In genomic region chr12:29242921-29243431, GRCh38 we compare ENCODE assay signal across 13 cellular contexts.
A peak's percentile ranks its signal among the peaks of the same experiment; 100 is the strongest.
DNase-seq lines count a peak whose midpoint lies in the region; ATAC-seq, FAIRE-seq and TF ChIP-seq lines count a peak whose summit lies in the region.
"Had no signal": no experiment of that assay in that cellular context is flagged by ENCODE, and none has a peak within 500 bp of the region (broad histone marks: within the 10 kb centered on the region; RNA-seq: fewer than 3 reads in every experiment).

No MANE protein-coding gene starts in this region.

- DNase-seq in GM12891 (ENCODE audit: insufficient read length, low spot score) (no peak), OCI-M1 (lab: John Stamatoyannopoulos, UW) (peak; percentile 54), esophagus muscularis mucosa (ENCODE audit: extremely low spot score) (no peak), sciatic nerve (ENCODE audit: low spot score) (no peak), NCI-H128 (lab: John Stamatoyannopoulos, UW; ENCODE audit: unreplicated experiment) (no peak)
- DNase-seq in effector CD8-positive, alpha-beta T cell (lab: John Stamatoyannopoulos, UW): no peak
- DNase-seq: activated naive CD4-positive, alpha-beta T cell treated with Interleukin-2 at 50 U/mL for 16 hours; DMS79; effector memory CD8-positive, alpha-beta T cell had no signal

- TF ChIP-seq EP300 in esophagus muscularis mucosa (IDR thresholded peaks at IDR 0.05): no peak

- H3K9me3 ChIP-seq in esophagus muscularis mucosa: no peaks in the 10 kb centered on the region

- no peaks in the 10 kb centered on the region for H3K36me3 ChIP-seq in esophagus muscularis mucosa

- H3K4me1 ChIP-seq in esophagus muscularis mucosa: peaks cover 18 to 39% (median 37%) of the 10 kb centered on the region in 4 donors

- intact Hi-C loops in esophagus muscularis mucosa (cut with DNase I) (loop anchor here (5.0 kb wide), 1 partner anchor 96 kb away; the partner anchor contains the start of gene FAR2), sciatic nerve (cut with DNase I) (no loop called here)

- WGBS in esophagus muscularis mucosa: 70% methylated on average over 4 of the region's 4 CpGs

- no peak for TF ChIP-seq CTCF in esophagus muscularis mucosa (IDR thresholded peaks at IDR 0.05)

- TF ChIP-seq POLR2A in GM12891 (IDR thresholded peaks at IDR 0.05; ENCODE audit: low read depth, low read length) (no peak), esophagus muscularis mucosa (IDR thresholded peaks at IDR 0.05; ENCODE audit: low read depth) (no peak)

- H3K4me3 ChIP-seq in esophagus muscularis mucosa: no peak overlapping the region

- ATAC-seq in sciatic nerve: peak; percentile 47
- no peak for ATAC-seq in HG03565 (IDR thresholded peaks at IDR 0.05; ENCODE audit: unreplicated experiment)
- no peak for ATAC-seq in HG03045 (IDR thresholded peaks at IDR 0.05; ENCODE audit: unreplicated experiment)

- no peaks in the 10 kb centered on the region for H3K27me3 ChIP-seq in esophagus muscularis mucosa

- FAIRE-seq in GM12891 (lab: Jason Lieb, UNC): peak; percentile 13
- FAIRE-seq: HTR-8/SVneo, TTC549 had no signal

- peak overlapping the region; percentile 67 to 79 (median 74) for H3K27ac ChIP-seq in esophagus muscularis mucosa (replicated peaks in 1 of 4)

TF ChIP-seq in GM12891, 5 proteins besides CTCF, POLR2A, EP300 and RAD21:
- TF ChIP-seq SPI1 (IDR thresholded peaks at IDR 0.05; ENCODE audit: low read depth, low read length): no peak
- no peak for TF ChIP-seq POLR2AphosphoS5 (IDR thresholded peaks at IDR 0.05; ENCODE audit: low read depth, low read length)
- no peak for TF ChIP-seq POU2F2 (IDR thresholded peaks at IDR 0.05; ENCODE audit: low read depth, low read length)
- no peak for TF ChIP-seq TAF1 (IDR thresholded peaks at IDR 0.05; ENCODE audit: low read depth, low read length)
- no peak for TF ChIP-seq PAX5 (IDR thresholded peaks at IDR 0.05; ENCODE audit: insufficient read depth, low read length, severe bottlenecking)
TF ChIP-seq in GM12891: peak in this region for 0.
